In genomic region chr15:93477721-93478120, GRCh38 we compare ENCODE assay signal across 18 cellular contexts.
"Had no signal": no experiment of that assay in that cellular context is flagged by ENCODE, and none has a peak within 500 bp of the region (broad histone marks: within the 10 kb centered on the region; RNA-seq: fewer than 3 reads in every experiment).

No MANE protein-coding gene starts in this region.

- H3K36me3 Mint-ChIP-seq: activated naive CD4-positive, alpha-beta T cell treated with anti-CD3 and anti-CD28 coated beads, Interleukin-2, amount 50 U/mL, for 24 hours; naive B cell; stimulated activated memory B cell treated with anti-CD40 and anti-IgM and Interleukin-4, amounts not matched to agents 10 μg/mL and 1 μg/mL and 100 μg/mL, for 72 hours had no signal

- DNase-seq: activated CD4-positive, alpha-beta T cell treated with anti-CD3 and anti-CD28 coated beads, Interleukin-2, amount 50 U/mL, for 4 hours; activated gamma-delta T cell; effector CD8-positive, alpha-beta T cell; foreskin keratinocyte; glutamatergic neuron; hippocampal formation; mesenchymal stem cell; mucosa of descending colon; naive B cell; ovary; sigmoid colon; stimulated activated CD4-positive, alpha-beta T cell treated with anti-CD3 and anti-CD28 coated beads, Interleukin-4, amount 100 ng/mL, for 24 hours; T-helper 2 cell; WERI-Rb-1 had no signal

- H3K4me3 Mint-ChIP-seq: activated naive CD4-positive, alpha-beta T cell treated with anti-CD3 and anti-CD28 coated beads, Interleukin-2, amount 50 U/mL, for 24 hours; dendritic cell treated with granulocyte-macrophage colony-stimulating factor and Interleukin-4, amounts not matched to agents 40 ng/mL and 50 ng/mL, for 4 days; naive B cell; stimulated activated memory B cell treated with anti-CD40 and anti-IgM and Interleukin-4, amounts not matched to agents 10 μg/mL and 1 μg/mL and 100 μg/mL, for 72 hours had no signal

- H3K4me1 ChIP-seq: foreskin keratinocyte, sigmoid colon had no signal

- H3K4me3 ChIP-seq: mucosa of descending colon, ovary, sigmoid colon had no signal

- H3K27ac ChIP-seq: foreskin keratinocyte, sigmoid colon, WERI-Rb-1 had no signal

- H3K27me3 ChIP-seq: foreskin keratinocyte, ovary, sigmoid colon had no signal

- H3K27ac Mint-ChIP-seq: activated naive CD4-positive, alpha-beta T cell treated with anti-CD3 and anti-CD28 coated beads, Interleukin-2, amount 50 U/mL, for 24 hours; dendritic cell treated with granulocyte-macrophage colony-stimulating factor and Interleukin-4, amounts not matched to agents 40 ng/mL and 50 ng/mL, for 4 days; naive B cell; stimulated activated memory B cell treated with anti-CD40 and anti-IgM and Interleukin-4, amounts not matched to agents 10 μg/mL and 1 μg/mL and 100 μg/mL, for 72 hours had no signal

- ATAC-seq: left lobe of liver; mucosa of descending colon; stimulated activated memory B cell treated with anti-CD40 and anti-IgM and Interleukin-4, amounts not matched to agents 10 μg/mL and 1 μg/mL and 100 μg/mL, for 72 hours had no signal

- H3K27me3 Mint-ChIP-seq: activated naive CD4-positive, alpha-beta T cell treated with anti-CD3 and anti-CD28 coated beads, Interleukin-2, amount 50 U/mL, for 24 hours; dendritic cell treated with granulocyte-macrophage colony-stimulating factor and Interleukin-4, amounts not matched to agents 40 ng/mL and 50 ng/mL, for 4 days; naive B cell; stimulated activated memory B cell treated with anti-CD40 and anti-IgM and Interleukin-4, amounts not matched to agents 10 μg/mL and 1 μg/mL and 100 μg/mL, for 72 hours had no signal

- H3K36me3 ChIP-seq: ovary, sigmoid colon, WERI-Rb-1 had no signal

- H3K4me1 Mint-ChIP-seq: activated naive CD4-positive, alpha-beta T cell treated with anti-CD3 and anti-CD28 coated beads, Interleukin-2, amount 50 U/mL, for 24 hours; naive B cell; stimulated activated memory B cell treated with anti-CD40 and anti-IgM and Interleukin-4, amounts not matched to agents 10 μg/mL and 1 μg/mL and 100 μg/mL, for 72 hours had no signal

- H3K9me3 ChIP-seq: mucosa of descending colon, ovary, sigmoid colon had no signal

- H3K9me3 Mint-ChIP-seq: activated naive CD4-positive, alpha-beta T cell treated with anti-CD3 and anti-CD28 coated beads, Interleukin-2, amount 50 U/mL, for 24 hours; dendritic cell treated with granulocyte-macrophage colony-stimulating factor and Interleukin-4, amounts not matched to agents 40 ng/mL and 50 ng/mL, for 4 days had no signal
